In genomic region chr11:80350541-80350940, GRCh38 we compare ENCODE assay signal across 26 cellular contexts.
A peak's percentile ranks its signal among the peaks of the same experiment; 100 is the strongest.
DNase-seq lines count a peak whose midpoint lies in the region; ATAC-seq and TF ChIP-seq lines count a peak whose summit lies in the region.
"Had no signal": no experiment of that assay in that cellular context is flagged by ENCODE, and none has a peak within 500 bp of the region (broad histone marks: within the 10 kb centered on the region; RNA-seq: fewer than 3 reads in every experiment).

No MANE protein-coding gene starts in this region.

- H3K9ac ChIP-seq in mucosa of rectum (ENCODE audit: low read depth in 1 of 2, low read length in 2 of 2): no peak overlapping the region

- no peaks in the 10 kb centered on the region for H3K27me3 Mint-ChIP-seq in endothelial cell (ENCODE audit: unreplicated experiment)
- H3K27me3 Mint-ChIP-seq: CD4-positive, alpha-beta memory T cell had no signal

- no peaks in the 10 kb centered on the region for H3K36me3 Mint-ChIP-seq in endothelial cell (ENCODE audit: low read depth, unreplicated experiment)
- H3K36me3 Mint-ChIP-seq: CD4-positive, alpha-beta memory T cell had no signal

- H3K36me3 ChIP-seq in mucosa of rectum (ENCODE audit: control insufficient read depth in 2 of 2, insufficient read depth in 2 of 2, low read length in 2 of 2): no peaks in the 10 kb centered on the region
- H3K36me3 ChIP-seq: MG63, SJSA1 had no signal

- H3K9me3 ChIP-seq in mucosa of rectum (ENCODE audit: control insufficient read depth in 2 of 2, low read length in 2 of 2): no peaks in the 10 kb centered on the region
- H3K9me3 ChIP-seq: MG63, SJSA1 had no signal

- peaks cover 0 to 8% of the 10 kb centered on the region in 2 donors for H3K4me1 ChIP-seq in mucosa of rectum (ENCODE audit: control insufficient read depth in 2 of 2, insufficient read depth in 2 of 2, low read length in 2 of 2)
- H3K4me1 ChIP-seq: SJSA1 had no signal

- H3K27ac Mint-ChIP-seq in endothelial cell (ENCODE audit: unreplicated experiment): peak overlapping the region; percentile 91
- H3K27ac Mint-ChIP-seq: CD4-positive, alpha-beta memory T cell had no signal

- H3K27ac ChIP-seq in mucosa of rectum (ENCODE audit: low read depth in 2 of 2, low read length in 2 of 2): peak overlapping the region; percentile 58 to 65
- H3K27ac ChIP-seq: SJSA1 had no signal

- no peaks in the 10 kb centered on the region for H3K9me3 Mint-ChIP-seq in endothelial cell (ENCODE audit: unreplicated experiment)

- ATAC-seq in sciatic nerve (no peak), HG03457 (IDR thresholded peaks at IDR 0.05; ENCODE audit: unreplicated experiment) (no peak)
- ATAC-seq: HCT116, K562 had no signal

- H3K4me3 ChIP-seq in mucosa of rectum (ENCODE audit: low read length in 2 of 2): peak overlapping the region in 1 of 2 donors; percentile 34
- H3K4me3 ChIP-seq: K562, MG63, SJSA1 had no signal

- intact Hi-C loops in sciatic nerve (cut with DNase I): no loop called here

- DNase-seq in M059J (ENCODE audit: low read depth): peak; percentile 44
- DNase-seq in endothelial cell (ENCODE audit: low spot score): no peak
- DNase-seq in dermis blood vessel endothelial cell: no peak
- DNase-seq in sciatic nerve (ENCODE audit: low spot score): no peak
- DNase-seq in islet precursor cell: no peak
- DNase-seq: C1 segment of cervical spinal cord; CD4-positive, alpha-beta memory T cell; COR-L47; DMS79; EL; GDM1; Kasumi-1; MG63; NCI-H1105 treated with DMSO at 0.1 percent for 48 hours; NCI-H2029; NCI-H446 treated with DMSO at 0.1 percent for 48 hours; NCI-H526; NCI-H82; NK-92 treated with Interleukin-12 subunit alpha and Interleukin-12 subunit beta, amount 100 ng/mL, for 24 hours; Right ventricle myocardium superior; RPMI8226 had no signal

- no peak for TF ChIP-seq CTCF in endothelial cell (IDR thresholded peaks at IDR 0.05; ENCODE audit: unreplicated experiment)

- H3K27me3 ChIP-seq in mucosa of rectum (ENCODE audit: control insufficient read depth in 2 of 2, insufficient read depth in 2 of 2, low read length in 2 of 2): no peaks in the 10 kb centered on the region
- H3K27me3 ChIP-seq: MG63, SJSA1 had no signal

- H3K4me1 Mint-ChIP-seq in endothelial cell (ENCODE audit: unreplicated experiment): peaks cover 21% of the 10 kb centered on the region
- H3K4me1 Mint-ChIP-seq: CD4-positive, alpha-beta memory T cell had no signal

- no peak overlapping the region for H3K4me3 Mint-ChIP-seq in endothelial cell (ENCODE audit: unreplicated experiment)
- H3K4me3 Mint-ChIP-seq: CD4-positive, alpha-beta memory T cell had no signal
